In the genomic region with DNA sequence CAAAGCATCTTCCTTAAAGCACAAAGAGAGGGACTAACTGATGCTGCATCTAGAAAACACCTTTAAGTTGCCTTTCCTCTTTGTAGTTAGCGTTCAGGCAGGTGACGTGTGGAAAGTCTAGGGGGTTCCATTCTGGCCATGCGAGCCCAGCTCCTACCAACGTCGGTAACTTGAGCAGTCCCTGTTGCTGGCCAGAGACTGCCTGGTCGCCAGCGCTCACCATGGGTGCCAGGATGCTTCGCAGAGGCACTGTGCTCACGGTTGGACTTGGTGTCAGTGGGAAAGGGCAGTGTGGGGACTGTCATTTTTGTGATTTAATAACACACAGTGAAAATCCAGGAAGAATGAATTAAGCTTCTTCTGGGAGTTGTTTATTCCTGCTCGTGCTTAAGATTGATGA, we compare ENCODE assay signal across 33 cellular contexts.
"Had no signal": no experiment of that assay in that cellular context is flagged by ENCODE, and none has a peak within 500 bp of the region (broad histone marks: within the 10 kb centered on the region; RNA-seq: fewer than 3 reads in every experiment).

No MANE protein-coding gene starts in this region.

- H3K27me3 Mint-ChIP-seq: activated B cell treated with CpG ODN at 0.5 μM for 24 hours; activated CD4-positive, alpha-beta memory T cell treated with anti-CD3 and anti-CD28 coated beads for 36 hours; activated naive CD8-positive, alpha-beta T cell treated with anti-CD3 and anti-CD28 coated beads for 36 hours; activated T-helper 17 cell treated with anti-CD3 and anti-CD28 coated beads, Interleukin-2, amount 50 U/mL, for 72 hours had no signal

- H3K27ac ChIP-seq: brain microvascular endothelial cell, SJCRH30 had no signal

- H3K9ac ChIP-seq: SK-N-SH had no signal

- H3K27ac Mint-ChIP-seq: activated B cell treated with CpG ODN at 0.5 μM for 24 hours; activated CD4-positive, alpha-beta memory T cell treated with anti-CD3 and anti-CD28 coated beads for 36 hours; activated naive CD8-positive, alpha-beta T cell treated with anti-CD3 and anti-CD28 coated beads for 36 hours; activated T-cell treated with anti-CD3 and anti-CD28 coated beads, Interleukin-2, amount 50 U/mL, for 72 hours; activated T-helper 17 cell treated with anti-CD3 and anti-CD28 coated beads, Interleukin-2, amount 50 U/mL, for 72 hours; T-helper 1 cell treated with Interleukin-12 subunit alpha and Interleukin-12 subunit beta and Interleukin-4 antibody, amounts not matched to agents 30 μg/mL and 1 μg/mL, for 36 hours; T-helper 2 cell treated with Interferon-gamma antibody and Interleukin-4, amounts not matched to agents 5 μg/mL and 100 μg/mL, for 36 hours had no signal

- ATAC-seq: activated T-cell treated with anti-CD3 and anti-CD28 coated beads, Interleukin-2, amount 50 U/mL, for 72 hours; activated T-helper 17 cell treated with anti-CD3 and anti-CD28 coated beads, Interleukin-2, amount 50 U/mL, for 72 hours; K562; Panc1 had no signal

- H3K4me3 Mint-ChIP-seq: activated B cell treated with CpG ODN at 0.5 μM for 24 hours; activated CD4-positive, alpha-beta memory T cell treated with anti-CD3 and anti-CD28 coated beads for 36 hours; activated naive CD8-positive, alpha-beta T cell treated with anti-CD3 and anti-CD28 coated beads for 36 hours; activated T-cell treated with anti-CD3 and anti-CD28 coated beads, Interleukin-2, amount 50 U/mL, for 72 hours; activated T-helper 17 cell treated with anti-CD3 and anti-CD28 coated beads, Interleukin-2, amount 50 U/mL, for 72 hours; T-helper 1 cell treated with Interleukin-12 subunit alpha and Interleukin-12 subunit beta and Interleukin-4 antibody, amounts not matched to agents 30 μg/mL and 1 μg/mL, for 36 hours; T-helper 2 cell treated with Interferon-gamma antibody and Interleukin-4, amounts not matched to agents 5 μg/mL and 100 μg/mL, for 36 hours had no signal

- H3K36me3 ChIP-seq: SJCRH30 had no signal

- H3K9me3 Mint-ChIP-seq: activated B cell treated with CpG ODN at 0.5 μM for 24 hours; activated CD4-positive, alpha-beta memory T cell treated with anti-CD3 and anti-CD28 coated beads for 36 hours; activated naive CD8-positive, alpha-beta T cell treated with anti-CD3 and anti-CD28 coated beads for 36 hours; activated T-cell treated with anti-CD3 and anti-CD28 coated beads, Interleukin-2, amount 50 U/mL, for 72 hours; activated T-helper 17 cell treated with anti-CD3 and anti-CD28 coated beads, Interleukin-2, amount 50 U/mL, for 72 hours; T-helper 1 cell treated with Interleukin-12 subunit alpha and Interleukin-12 subunit beta and Interleukin-4 antibody, amounts not matched to agents 30 μg/mL and 1 μg/mL, for 36 hours; T-helper 2 cell treated with Interferon-gamma antibody and Interleukin-4, amounts not matched to agents 5 μg/mL and 100 μg/mL, for 36 hours had no signal

- DNase-seq: activated B cell treated with CpG ODN at 0.5 μM for 24 hours; activated CD4-positive, alpha-beta memory T cell treated with anti-CD3 and anti-CD28 coated beads for 36 hours; activated CD4-positive, alpha-beta T cell treated with anti-CD3 and anti-CD28 coated beads for 4 hours; activated CD4-positive, alpha-beta T cell treated with anti-CD3 and anti-CD28 coated beads, Interleukin-2, amount 50 U/mL, for 1 hour; activated CD4-positive, CD25-positive, alpha-beta regulatory T cell treated with anti-CD3 and anti-CD28 coated beads, Interleukin-2, amount 50 U/mL, for 72 hours; activated CD8-positive, alpha-beta memory T cell treated with anti-CD3 and anti-CD28 coated beads, Interleukin-2, amount 50 U/mL, for 4 hours; activated effector memory CD4-positive, alpha-beta T cell treated with anti-CD3 and anti-CD28 coated beads, Interleukin-2, amount 50 U/mL, for 16 hours; activated naive CD4-positive, alpha-beta T cell; activated naive CD4-positive, alpha-beta T cell treated with anti-CD3 and anti-CD28 coated beads, Interleukin-2, amount 50 U/mL, for 16 hours; activated naive CD8-positive, alpha-beta T cell treated with anti-CD3 and anti-CD28 coated beads for 36 hours; activated T-cell treated with anti-CD3 and anti-CD28 coated beads for 4 hours; activated T-cell treated with anti-CD3 and anti-CD28 coated beads, Interleukin-2, amount 50 U/mL, for 72 hours; amniotic stem cell; aorta; brain microvascular endothelial cell; IMR-90; NCI-H1105; NCI-H1436; NCI-H1694; NCI-H1930; NCI-H2081 treated with DMSO at 0.1 percent for 48 hours; NCI-H226; NCI-H446 treated with DMSO at 0.1 percent for 48 hours; NCI-H524; NCI-H69; SHP77; SJCRH30; SK-N-SH had no signal

- H3K9me3 ChIP-seq: SJCRH30, SK-N-SH had no signal

- H3K4me3 ChIP-seq: K562, SJCRH30 had no signal

- H3K4me1 Mint-ChIP-seq: activated B cell treated with CpG ODN at 0.5 μM for 24 hours; activated naive CD8-positive, alpha-beta T cell treated with anti-CD3 and anti-CD28 coated beads for 36 hours; activated T-helper 17 cell treated with anti-CD3 and anti-CD28 coated beads, Interleukin-2, amount 50 U/mL, for 72 hours had no signal

- H3K27me3 ChIP-seq: brain microvascular endothelial cell, SJCRH30 had no signal
